ENCODE assay signal across 8 cellular contexts in genomic region chr21:25638634-25639166, GRCh38. TPM values are rescaled to one million over a fixed set of nuclear protein-coding genes. Genes with fewer than 3 reads are reported as not detected.
A peak's percentile ranks its signal among the peaks of the same experiment; 100 is the strongest.
DNase-seq lines count a peak whose midpoint lies in the region; ATAC-seq, FAIRE-seq and TF ChIP-seq lines count a peak whose summit lies in the region.

No MANE protein-coding gene starts in this region.

- CTCF ChIA-PET in WTC11 (lab: Charles Lee), result interaction anchor here (0.7 to 0.9 kb wide), 2 partner anchors 16 to 163 kb away, joined by 3 read pairs; no protein-coding TSS in a partner anchor

- H3K4me1 ChIP-seq in skeletal muscle satellite cell (ENCODE audit: control insufficient read depth, insufficient read depth, low read length), result peaks cover 11% of the 10 kb centered on the region

- intact Hi-C loops in left cardiac atrium (cut with DNase I), result no loop called here

- H3K4me3 Mint-ChIP-seq in WTC11, result peak overlapping the region; percentile 71

- peak; percentile 20 for DNase-seq in GM06990 (ENCODE audit: extremely low read depth, insufficient read length)
- DNase-seq in HFF-Myc (ENCODE audit: extremely low read depth, low read depth), result no peak
- DNase-seq in WTC11 (ENCODE audit: low spot score), result no peak
- no peak for DNase-seq in left cardiac atrium
- no peak for DNase-seq in NCI-H128 (lab: John Stamatoyannopoulos, UW; ENCODE audit: unreplicated experiment)
- DNase-seq in HTR-8/SVneo (ENCODE audit: insufficient read length, low spot score), result no peak
- no peak for DNase-seq in OCI-M1 (lab: John Stamatoyannopoulos, UW)

- no peaks in the 10 kb centered on the region for H3K9me3 ChIP-seq in skeletal muscle satellite cell (replicated peaks; ENCODE audit: low read length)

- peak overlapping the region; percentile 96 for H3K4me2 ChIP-seq in skeletal muscle satellite cell (ENCODE audit: low read length)

- POLR2A ChIA-PET in WTC11 (lab: Charles Lee), result no interaction called here

- peaks cover 35% of the 10 kb centered on the region for H3K27me3 Mint-ChIP-seq in WTC11 (ENCODE audit: low read depth)

- ATAC-seq in WTC11 (no peak), left cardiac atrium (peak; percentile 21 to 43)

- H3K36me3 ChIP-seq in GM06990 (ENCODE audit: control insufficient read depth, insufficient read depth, low read length) (no peaks in the 10 kb centered on the region), skeletal muscle satellite cell (ENCODE audit: insufficient read depth, low read length) (no peaks in the 10 kb centered on the region)

- H3K36me3 Mint-ChIP-seq in WTC11, result no peaks in the 10 kb centered on the region

- no peaks in the 10 kb centered on the region for H3K9me3 Mint-ChIP-seq in WTC11

- FAIRE-seq in HTR-8/SVneo (lab: Jason Lieb, UNC), result no peak

- H3K4me3 ChIP-seq in GM06990 (replicated peaks; ENCODE audit: low read depth, low read length) (peak overlapping the region; percentile 86), HFF-Myc (replicated peaks; ENCODE audit: low read depth, low read length) (peak overlapping the region; percentile 48), skeletal muscle satellite cell (ENCODE audit: low read length) (peak overlapping the region; percentile 79)

- H3K4me1 Mint-ChIP-seq in WTC11, result peaks cover 17% of the 10 kb centered on the region

- H3K27ac Mint-ChIP-seq in WTC11, result 0 out of 2 replicates have a peak overlapping the region, but pooled peaks have one; percentile 38

- H3K9ac ChIP-seq in skeletal muscle satellite cell (ENCODE audit: low read depth, low read length), result peak overlapping the region; percentile 49

- H3K27me3 ChIP-seq in GM06990 (replicated peaks; ENCODE audit: control insufficient read depth, insufficient read depth, low read length) (no peaks in the 10 kb centered on the region), skeletal muscle satellite cell (ENCODE audit: control insufficient read depth, insufficient read depth, low read length) (peaks cover 16% of the 10 kb centered on the region)

- TF ChIP-seq CTCF in GM06990 (IDR thresholded peaks at IDR 0.05; ENCODE audit: insufficient read depth, low read length, poor library complexity, severe bottlenecking) (no peak), HFF-Myc (IDR thresholded peaks at IDR 0.05; ENCODE audit: low read depth, low read length, missing control alignments) (no peak), WTC11 (IDR thresholded peaks at IDR 0.05) (no peak)

TF ChIP-seq in WTC11, 78 proteins besides CTCF, POLR2A, EP300 and RAD21:
- no peak for TF ChIP-seq ZNF281 (CRISPR knock-in tag; IDR thresholded peaks at IDR 0.05)
- TF ChIP-seq E2F4 (CRISPR knock-in tag; IDR thresholded peaks at IDR 0.05; ENCODE audit: borderline replicate concordance, low read depth), result no peak
- TF ChIP-seq TP53 (CRISPR knock-in tag; IDR thresholded peaks at IDR 0.05), result no peak
- no peak for TF ChIP-seq GRHL2 (CRISPR knock-in tag; IDR thresholded peaks at IDR 0.05; ENCODE audit: insufficient replicate concordance, severe bottlenecking)
- no peak for TF ChIP-seq ETV6 (CRISPR knock-in tag; IDR thresholded peaks at IDR 0.05)
- TF ChIP-seq MXD4 (CRISPR knock-in tag; IDR thresholded peaks at IDR 0.05; ENCODE audit: borderline replicate concordance), result no peak
- TF ChIP-seq FOXJ3 (CRISPR knock-in tag; IDR thresholded peaks at IDR 0.05; ENCODE audit: borderline replicate concordance), result no peak
TF ChIP-seq in WTC11: peak in this region for 0.

RNA-seq across cellular contexts. Expression of gene JAM2, which starts 0.4 kb away (rescaled TPM):
- total RNA-seq in WTC11 (2021) (4.8 to 6.6 TPM (median 6.4 TPM) in 3 replicates), left cardiac atrium (10 to 100 TPM; 35.9 to 41.8 TPM)
- total RNA-seq in skeletal muscle satellite cell (2012; rRNA removed), result 0.51 and 4.2 TPM in 2 replicates

RNA-seq across cellular contexts. Expression of gene MRPL39, which starts 31.4 kb away (rescaled TPM):
- 34.7 to 39.2 TPM (median 37.2 TPM) in 3 replicates for total RNA-seq in WTC11 (2021)
- 10 to 100 TPM; 37.8 to 39.9 TPM for total RNA-seq in left cardiac atrium
- total RNA-seq in skeletal muscle satellite cell (2012; rRNA removed), result 39.0 and 46.3 TPM in 2 replicates
